ENCODE assay signal across 12 cellular contexts in genomic region chr6:70375882-70376281, GRCh38. TPM values are rescaled to one million over a fixed set of nuclear protein-coding genes. Genes with fewer than 3 reads are reported as not detected.
DNase-seq lines count a peak whose midpoint lies in the region; ATAC-seq, FAIRE-seq and TF ChIP-seq lines count a peak whose summit lies in the region.
"Had no signal": no experiment of that assay in that cellular context is flagged by ENCODE, and none has a peak within 500 bp of the region (broad histone marks: within the 10 kb centered on the region; RNA-seq: fewer than 3 reads in every experiment).

No MANE protein-coding gene starts in this region.

- TF ChIP-seq CTCF in Panc1 (IDR thresholded peaks at IDR 0.05) (peak; percentile 51), foreskin keratinocyte (conservative IDR thresholded peaks at IDR 0.05) (peak; percentile 32)

- no peaks in the 10 kb centered on the region for H3K36me3 ChIP-seq in GM23248 (ENCODE audit: low read depth)
- H3K36me3 ChIP-seq in Panc1 (ENCODE audit: control insufficient read depth, insufficient read depth, low read length) = no peaks in the 10 kb centered on the region

- H3K4me1 ChIP-seq in GM23248 (ENCODE audit: insufficient read depth) (no peaks in the 10 kb centered on the region), Panc1 (ENCODE audit: control insufficient read depth, insufficient read depth, low read length) (no peaks in the 10 kb centered on the region), foreskin keratinocyte (peaks cover 15% of the 10 kb centered on the region)

- DNase-seq in AML-193 (lab: John Stamatoyannopoulos, UW) = peak; percentile 4 to 6
- DNase-seq in GM23248 = peak; percentile 7
- no peak for DNase-seq in Panc1 (ENCODE audit: low read depth, low spot score)
- DNase-seq in foreskin keratinocyte = no peak
- no peak for DNase-seq in activated CD4-positive, alpha-beta T cell treated with anti-CD3 and anti-CD28 coated beads, Interleukin-2, amount 50 U/mL, for 48 hours
- DNase-seq in GM12891 (ENCODE audit: insufficient read length, low spot score) = no peak
- DNase-seq in NCI-H1048 (lab: John Stamatoyannopoulos, UW) = no peak
- no peak for DNase-seq in GF-D8 (lab: John Stamatoyannopoulos, UW)
- DNase-seq: activated gamma-delta T cell, MV-4-11 had no signal

- H3K4me3 ChIP-seq in GM23248 = no peak overlapping the region
- no peak overlapping the region for H3K4me3 ChIP-seq in Panc1 (ENCODE audit: low read depth in 2 of 2, low read length in 2 of 2)
- H3K4me3 ChIP-seq: hepatocyte had no signal

- no peak overlapping the region for H2AFZ ChIP-seq in GM23248
- H2AFZ ChIP-seq: hepatocyte had no signal

- no peak for ATAC-seq in Panc1
- ATAC-seq in foreskin keratinocyte = no peak

- no peak for TF ChIP-seq POLR2A in GM12891 (IDR thresholded peaks at IDR 0.05; ENCODE audit: low read depth, low read length)

- intact Hi-C loops in Panc1 (cut with micrococcal nuclease; ENCODE audit: unreplicated experiment) = no loop called here

- no peak overlapping the region for H3K27ac ChIP-seq in GM23248
- H3K27ac ChIP-seq in Panc1 (ENCODE audit: low read length) = no peak overlapping the region
- H3K27ac ChIP-seq in foreskin keratinocyte = no peak overlapping the region
- H3K27ac ChIP-seq: hepatocyte, VCaP had no signal

- H3F3A ChIP-seq in GM23248 (ENCODE audit: insufficient read depth) = no peaks in the 10 kb centered on the region

- BruUV-seq in Panc1 (replicated peaks; lab: Mats Ljungman, UMichigan) = no TSS peak

- no peak overlapping the region for H3K4me2 ChIP-seq in GM23248 (ENCODE audit: unreplicated experiment)
- H3K4me2 ChIP-seq: hepatocyte had no signal

- H4K20me1 ChIP-seq in GM23248 (ENCODE audit: insufficient read depth) = no peaks in the 10 kb centered on the region

- in situ Hi-C loops in GM23248 (cut with MboI) (no loop called here), Panc1 (cut with HindIII; ENCODE audit: low pct_unique_long_range_greater_than_20kb, low sequenced_read_pairs) (no loop called here)

- H3K27me3 ChIP-seq in GM23248 (replicated peaks; ENCODE audit: insufficient read depth) (peaks cover 25% of the 10 kb centered on the region), Panc1 (ENCODE audit: control insufficient read depth, insufficient read depth, low read length) (peaks cover 2% of the 10 kb centered on the region; the same call in 1 of the 2 replicates), foreskin keratinocyte (peaks cover 2% of the 10 kb centered on the region)
- H3K27me3 ChIP-seq: hepatocyte had no signal

- FAIRE-seq in GM12891 (lab: Jason Lieb, UNC) = no peak

- 65 to 66% methylated on average over 10 of the region's 10 CpGs for WGBS in GM23248 (ENCODE audit: low coverage in 1 of 2, low lambda C conversion rate in 2 of 2, missing lambda C conversion rate in 2 of 2), 2 experiments

- POLR2A ChIA-PET in Panc1 (lab: Charles Lee) = no interaction called here

- no peaks in the 10 kb centered on the region for H3K9me3 ChIP-seq in GM23248 (ENCODE audit: low read depth)
- H3K9me3 ChIP-seq in Panc1 (ENCODE audit: control insufficient read depth, insufficient read depth, low read depth, low read length) = no peaks in the 10 kb centered on the region

- H3K79me2 ChIP-seq in GM23248 (ENCODE audit: insufficient read depth) = no peaks in the 10 kb centered on the region
- H3K79me2 ChIP-seq: hepatocyte had no signal

- no peak overlapping the region for H3K9ac ChIP-seq in GM23248

- H3K9me2 ChIP-seq in GM23248 (ENCODE audit: insufficient read depth) = no peaks in the 10 kb centered on the region

- CTCF ChIA-PET in Panc1 (lab: Charles Lee) = no interaction called here

TF ChIP-seq in GM12891, 5 proteins besides CTCF, POLR2A, EP300 and RAD21:
- TF ChIP-seq POLR2AphosphoS5 (IDR thresholded peaks at IDR 0.05; ENCODE audit: low read depth, low read length) = no peak
- TF ChIP-seq POU2F2 (IDR thresholded peaks at IDR 0.05; ENCODE audit: low read depth, low read length) = no peak
- TF ChIP-seq TAF1 (IDR thresholded peaks at IDR 0.05; ENCODE audit: low read depth, low read length) = no peak
- TF ChIP-seq PAX5 (IDR thresholded peaks at IDR 0.05; ENCODE audit: insufficient read depth, low read length, severe bottlenecking) = no peak
- TF ChIP-seq SPI1 (IDR thresholded peaks at IDR 0.05; ENCODE audit: low read depth, low read length) = no peak

RNA-seq across cellular contexts. Expression of gene FAM135A, which starts 37.4 kb away (rescaled TPM):
- total RNA-seq in GM23248 (2014; rRNA removed; shearing (Covaris generic)) = 8.2 and 11.5 TPM in 2 replicates
- 3.5 and 4.9 TPM in 2 replicates for polyA plus RNA-seq in GM23248 (2016; fragmentation: Nextera tagmentation; extraction: Ambion mirVana)
- total RNA-seq in Panc1 (2021; ENCODE audit: unreplicated experiment) = 31.5 TPM
- 12.2 TPM for polyA plus RNA-seq in Panc1 (2012; ENCODE audit: insufficient read length)
- total RNA-seq in foreskin keratinocyte = 19.3 and 22.6 TPM in 2 replicates
- polyA plus RNA-seq in foreskin keratinocyte = 5.4 and 6.6 TPM in 2 replicates
- 2.2 TPM for polyA plus RNA-seq in GM12891 (2012; ENCODE audit: low read depth, missing spikeins)

Comparison
In these comparisons a context has a peak if more than half of its experiments do, and no peak if none do; other contexts are left out.
1. DNase-seq: peak in AML-193 (2 of 2) and GM23248 (single experiment); none in Panc1 (single experiment), foreskin keratinocyte (0 of 2), activated CD4-positive, alpha-beta T cell treated with anti-CD3 and anti-CD28 coated beads, Interleukin-2, amount 50 U/mL, for 48 hours (0 of 2), GM12891 (single experiment), NCI-H1048 (single experiment) and GF-D8 (single experiment).